In genomic region chr10:119538632-119539358, GRCh38 we compare ENCODE assay signal across 8 cellular contexts. TPM values are rescaled to one million over a fixed set of nuclear protein-coding genes. Genes with fewer than 3 reads are reported as not detected.
DNase-seq lines count a peak whose midpoint lies in the region; ATAC-seq and TF ChIP-seq lines count a peak whose summit lies in the region.

No MANE protein-coding gene starts in this region.

- DNase-seq in GDM1 (lab: John Stamatoyannopoulos, UW) (peak; percentile 7), PC-9 (no peak), neural progenitor cell (ENCODE audit: low spot score) (no peak), foreskin melanocyte (no peak)
- DNase-seq in activated naive CD4-positive, alpha-beta T cell treated with anti-CD3 and anti-CD28 coated beads, Interleukin-2, amount 50 U/mL, for 72 hours (ENCODE audit: low spot score in 2 of 2): peak; percentile 43 to 73

- peaks cover 16% of the 10 kb centered on the region for H3K4me1 Mint-ChIP-seq in neural progenitor cell

- H3K4me3 ChIP-seq in PC-9: peak overlapping the region; percentile 32; the same call in 1 of the 2 replicates
- no peak overlapping the region for H3K4me3 ChIP-seq in neural progenitor cell

- TF ChIP-seq CTCF in PC-9 (conservative IDR thresholded peaks at IDR 0.05) (no peak), neural progenitor cell (IDR thresholded peaks at IDR 0.05) (peak; percentile 3)

- H3K27me3 ChIP-seq in PC-9 (ENCODE audit: insufficient read depth, low read depth) (no peaks in the 10 kb centered on the region), neural progenitor cell (peaks cover 53% of the 10 kb centered on the region)

- peak; percentile 4 to 31 for ATAC-seq in activated naive CD4-positive, alpha-beta T cell treated with anti-CD3 and anti-CD28 coated beads, Interleukin-2, amount 50 U/mL, for 72 hours
- ATAC-seq in GM19324 (IDR thresholded peaks at IDR 0.05; ENCODE audit: low FRiP score, unreplicated experiment) (no peak), HG03460 (IDR thresholded peaks at IDR 0.05; ENCODE audit: unreplicated experiment) (no peak), HG02571 (IDR thresholded peaks at IDR 0.05; ENCODE audit: unreplicated experiment) (no peak)

- H3K9ac ChIP-seq in neural progenitor cell: no peak overlapping the region

- H3K9me3 ChIP-seq in PC-9 (ENCODE audit: insufficient read depth, low read depth) (no peaks in the 10 kb centered on the region), neural progenitor cell (ENCODE audit: low read depth) (no peaks in the 10 kb centered on the region)

- intact Hi-C loops in PC-9 (cut with micrococcal nuclease; ENCODE audit: unreplicated experiment): no loop called here

- peaks cover 32 to 36% of the 10 kb centered on the region in 2 donors for H3K36me3 Mint-ChIP-seq in activated naive CD4-positive, alpha-beta T cell treated with anti-CD3 and anti-CD28 coated beads, Interleukin-2, amount 50 U/mL, for 72 hours
- peaks cover 2% of the 10 kb centered on the region for H3K36me3 Mint-ChIP-seq in neural progenitor cell

- no peak overlapping the region for H3K4me3 Mint-ChIP-seq in neural progenitor cell

- H4K20me1 ChIP-seq in PC-9 (ENCODE audit: insufficient read depth): no peaks in the 10 kb centered on the region
- H4K20me1 ChIP-seq in neural progenitor cell (ENCODE audit: low read depth): peaks cover 8% of the 10 kb centered on the region

- H3K27ac ChIP-seq in PC-9 (peak overlapping the region; percentile 59), neural progenitor cell (no peak overlapping the region)

- peak overlapping the region; percentile 93 to 95 for H3K27ac Mint-ChIP-seq in activated naive CD4-positive, alpha-beta T cell treated with anti-CD3 and anti-CD28 coated beads, Interleukin-2, amount 50 U/mL, for 72 hours
- H3K27ac Mint-ChIP-seq in neural progenitor cell: no peak overlapping the region

- peak overlapping the region; percentile 87 for H3K4me2 ChIP-seq in PC-9
- H3K4me2 ChIP-seq in neural progenitor cell: no peak overlapping the region

- H3F3A ChIP-seq in PC-9 (ENCODE audit: insufficient read depth, low read depth) (peaks cover 6% of the 10 kb centered on the region; the same call in 1 of the 2 replicates), neural progenitor cell (ENCODE audit: low read depth) (peaks cover 11% of the 10 kb centered on the region)

- peaks cover 31% of the 10 kb centered on the region for H3K4me1 ChIP-seq in PC-9 (replicated peaks; ENCODE audit: insufficient read depth)
- H3K4me1 ChIP-seq in neural progenitor cell: peaks cover 8% of the 10 kb centered on the region

- H3K27me3 Mint-ChIP-seq in neural progenitor cell (ENCODE audit: insufficient read depth, low read depth): peaks cover 30% of the 10 kb centered on the region

- H3K79me2 ChIP-seq in PC-9 (ENCODE audit: low read depth) (peaks cover 49% of the 10 kb centered on the region), neural progenitor cell (ENCODE audit: low read depth) (no peaks in the 10 kb centered on the region)

- CTCF ChIA-PET in PC-9 (lab: Charles Lee): no interaction called here

- no peak overlapping the region for H2AFZ ChIP-seq in PC-9
- H2AFZ ChIP-seq in neural progenitor cell (replicated peaks): no peak overlapping the region

- no peaks in the 10 kb centered on the region for H3K9me2 ChIP-seq in PC-9 (ENCODE audit: insufficient read depth)

- POLR2A ChIA-PET in PC-9 (lab: Charles Lee; ENCODE audit: unreplicated experiment): interaction anchor here (0.6 kb wide), 1 partner anchor 332 kb away, joined by 3 read pairs; no protein-coding TSS in a partner anchor

- no peaks in the 10 kb centered on the region for H3K9me3 Mint-ChIP-seq in activated naive CD4-positive, alpha-beta T cell treated with anti-CD3 and anti-CD28 coated beads, Interleukin-2, amount 50 U/mL, for 72 hours
- H3K9me3 Mint-ChIP-seq in neural progenitor cell: no peaks in the 10 kb centered on the region

- no TSS peak for BruUV-seq in PC-9 (replicated peaks; lab: Mats Ljungman, UMichigan)

- H3K36me3 ChIP-seq in PC-9 (ENCODE audit: low read depth): no peaks in the 10 kb centered on the region
- H3K36me3 ChIP-seq in neural progenitor cell: no peaks in the 10 kb centered on the region

RNA-seq across cellular contexts. Expression of gene RGS10, which starts 3.7 kb away (rescaled TPM):
- total RNA-seq in PC-9 (2021) (44.5 and 46.0 TPM in 2 replicates), neural progenitor cell (ENCODE audit: low replicate concordance) (8.4 and 12.0 TPM in 2 replicates)
- total RNA-seq in activated naive CD4-positive, alpha-beta T cell treated with anti-CD3 and anti-CD28 coated beads, Interleukin-2, amount 50 U/mL, for 72 hours: 100 to 1,000 TPM; 183 to 251 TPM

RNA-seq across cellular contexts. Expression of gene TIAL1, which starts 58.0 kb away (rescaled TPM):
- total RNA-seq in PC-9 (2021) (81.4 and 94.1 TPM in 2 replicates), neural progenitor cell (ENCODE audit: low replicate concordance) (130 and 166 TPM in 2 replicates)
- 100 to 1,000 TPM; 208 to 219 TPM for total RNA-seq in activated naive CD4-positive, alpha-beta T cell treated with anti-CD3 and anti-CD28 coated beads, Interleukin-2, amount 50 U/mL, for 72 hours

Comparison
In these comparisons a context has a peak if more than half of its experiments do, and no peak if none do; other contexts are left out.
1. DNase-seq: peak in GDM1 (single experiment) and activated naive CD4-positive, alpha-beta T cell treated with anti-CD3 and anti-CD28 coated beads, Interleukin-2, amount 50 U/mL, for 72 hours (2 of 2); none in PC-9 (0 of 2), neural progenitor cell (single experiment) and foreskin melanocyte (single experiment).
2. ATAC-seq: peak in activated naive CD4-positive, alpha-beta T cell treated with anti-CD3 and anti-CD28 coated beads, Interleukin-2, amount 50 U/mL, for 72 hours (2 of 2); none in GM19324 (single experiment), HG03460 (single experiment) and HG02571 (single experiment).